In genomic region chr7:92843781-92844180, GRCh38 we compare ENCODE assay signal across 28 cellular contexts.
"Had no signal": no experiment of that assay in that cellular context is flagged by ENCODE, and none has a peak within 500 bp of the region (broad histone marks: within the 10 kb centered on the region; RNA-seq: fewer than 3 reads in every experiment).

No MANE protein-coding gene starts in this region.

- H3K27ac ChIP-seq: hepatocyte, left lung, lower lobe of right lung, pancreas, prostate gland, skin epidermis, tibial nerve, upper lobe of left lung, vagina had no signal

- FAIRE-seq: pancreas had no signal

- H3K4me2 ChIP-seq: hepatocyte had no signal

- H3K9me3 ChIP-seq: left lung, lower lobe of right lung, pancreas, prostate gland, tibial nerve, upper lobe of left lung, vagina had no signal

- H3K36me3 ChIP-seq: left lung, lower lobe of right lung, pancreas, prostate gland, tibial nerve, upper lobe of left lung, vagina had no signal

- DNase-seq: islet precursor cell; left colon; left lung; lower lobe of right lung; mammary epithelial cell; mesenchymal stem cell; naive thymus-derived CD4-positive, alpha-beta T cell; nucleus accumbens; pancreas; posterior cingulate gyrus; retina; right cardiac atrium; stimulated activated CD4-positive, alpha-beta T cell treated with anti-CD3 and anti-CD28 coated beads, Interleukin-1b, Interleukin-23, amount 100 ng/mL, for 48 hours; stimulated activated CD4-positive, alpha-beta T cell treated with anti-CD3 and anti-CD28 coated beads, Interleukin-2, amount 100 ng/mL, for 48 hours; stimulated activated CD4-positive, alpha-beta T cell treated with anti-CD3 and anti-CD28 coated beads, Interleukin-4, amount 100 ng/mL, for 4 hours; stimulated activated CD8-positive, alpha-beta memory T cell treated with anti-CD3 and anti-CD28 coated beads, Interleukin-4, amount 100 ng/mL, for 48 hours; stimulated activated naive CD4-positive, alpha-beta T cell treated with Interleukin-2 at 50 U/mL for 16 hours; stimulated activated naive CD8-positive, alpha-beta T cell treated with anti-CD3 and anti-CD28 coated beads, Interleukin-15, amount 100 ng/mL, for 72 hours; substantia nigra; upper lobe of left lung had no signal

- H3K4me1 ChIP-seq: left lung, lower lobe of right lung, pancreas, prostate gland, tibial nerve, upper lobe of left lung, vagina had no signal

- H3K27me3 ChIP-seq: hepatocyte, left lung, pancreas, tibial nerve, upper lobe of left lung, vagina had no signal

- H2AFZ ChIP-seq: hepatocyte had no signal

- H3K79me2 ChIP-seq: hepatocyte had no signal

- ATAC-seq: left colon; left lung; lower lobe of right lung; naive thymus-derived CD4-positive, alpha-beta T cell; natural killer cell treated with Interleukin-12 subunit alpha and Interleukin-12 subunit beta and Interleukin-15 and Interleukin-18, amount 100 ng/mL, for 72 hours; pancreas; right cardiac atrium; sciatic nerve; stimulated activated memory B cell treated with anti-CD40 and anti-IgM and Interleukin-4, amounts not matched to agents 10 μg/mL and 1 μg/mL and 100 μg/mL, for 72 hours; stimulated activated naive CD8-positive, alpha-beta T cell treated with anti-CD3 and anti-CD28 coated beads, Interleukin-15, amount 100 ng/mL, for 72 hours had no signal

- H3K4me3 ChIP-seq: hepatocyte, left lung, lower lobe of right lung, pancreas, prostate gland, skin epidermis, tibial nerve, upper lobe of left lung, vagina had no signal
